24 cellular contexts compared by ENCODE assay signal in the genomic region with DNA sequence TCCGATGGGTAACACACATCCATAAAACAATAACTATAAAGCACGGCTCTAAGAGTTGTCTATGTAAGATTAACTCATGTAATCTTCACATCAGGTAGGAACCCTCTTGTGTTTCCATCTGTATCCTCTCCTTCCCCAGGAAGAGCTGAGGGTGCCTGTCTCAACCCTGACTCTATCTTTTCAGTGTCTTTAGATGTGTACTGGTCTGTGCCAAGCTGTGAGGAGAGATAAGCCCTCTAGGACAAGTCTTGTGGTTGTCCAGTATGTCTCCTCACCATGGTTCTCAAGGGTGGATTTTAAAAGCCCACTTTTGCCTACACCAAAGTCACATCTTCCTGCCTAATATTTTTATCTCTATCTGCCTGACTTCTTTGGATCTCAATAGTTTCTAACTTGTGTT.
"Had no signal": no experiment of that assay in that cellular context is flagged by ENCODE, and none has a peak within 500 bp of the region (broad histone marks: within the 10 kb centered on the region; RNA-seq: fewer than 3 reads in every experiment).

No MANE protein-coding gene starts in this region.

- H3K27ac ChIP-seq: dorsolateral prefrontal cortex, esophagus muscularis mucosa, gastrocnemius medialis, spleen, tibial artery, upper lobe of left lung, vagina had no signal

- H3K4me3 Mint-ChIP-seq: immature natural killer cell; naive B cell; nephron; stimulated activated memory B cell treated with anti-CD40 and anti-IgM and Interleukin-4, amounts not matched to agents 10 μg/mL and 1 μg/mL and 100 μg/mL, for 72 hours; stimulated activated naive CD8-positive, alpha-beta T cell treated with anti-CD3 and anti-CD28 coated beads, Interleukin-15, Interleukin-2, amounts not matched to agents 100 ng/mL and 50 ng/mL, for 24 hours had no signal

- H3K9me3 Mint-ChIP-seq: nephron; stimulated activated naive CD8-positive, alpha-beta T cell treated with anti-CD3 and anti-CD28 coated beads, Interleukin-15, Interleukin-2, amounts not matched to agents 100 ng/mL and 50 ng/mL, for 24 hours had no signal

- H3K4me1 ChIP-seq: esophagus muscularis mucosa, gastrocnemius medialis, spleen, tibial artery, upper lobe of left lung, vagina had no signal

- DNase-seq: cortex of kidney; dorsolateral prefrontal cortex; effector CD8-positive, alpha-beta T cell; gastrocnemius medialis; glutamatergic neuron; immature natural killer cell; left ventricle myocardium superior; mesenchymal stem cell; midbrain; naive B cell; occipital lobe; spleen; stimulated activated CD4-positive, alpha-beta T cell treated with anti-CD3 and anti-CD28 coated beads, Interleukin-15, amount 100 ng/mL, for 24 hours; stimulated activated CD4-positive, alpha-beta T cell treated with anti-CD3 and anti-CD28 coated beads, Interleukin-1b, Interleukin-23, amount 100 ng/mL, for 48 hours; stimulated activated CD4-positive, alpha-beta T cell treated with anti-CD3 and anti-CD28 coated beads, Interleukin-4, amount 100 ng/mL, for 24 hours; tibial artery; upper lobe of left lung had no signal

- H3K27me3 Mint-ChIP-seq: naive B cell; stimulated activated memory B cell treated with anti-CD40 and anti-IgM and Interleukin-4, amounts not matched to agents 10 μg/mL and 1 μg/mL and 100 μg/mL, for 72 hours; stimulated activated naive CD8-positive, alpha-beta T cell treated with anti-CD3 and anti-CD28 coated beads, Interleukin-15, Interleukin-2, amounts not matched to agents 100 ng/mL and 50 ng/mL, for 24 hours had no signal

- H3K9me3 ChIP-seq: esophagus muscularis mucosa, gastrocnemius medialis, spleen, tibial artery, upper lobe of left lung, vagina had no signal

- H3K27me3 ChIP-seq: dorsolateral prefrontal cortex, esophagus muscularis mucosa, gastrocnemius medialis, spleen, tibial artery, upper lobe of left lung, vagina had no signal

- H3K36me3 Mint-ChIP-seq: immature natural killer cell; naive B cell; stimulated activated memory B cell treated with anti-CD40 and anti-IgM and Interleukin-4, amounts not matched to agents 10 μg/mL and 1 μg/mL and 100 μg/mL, for 72 hours had no signal

- H3K4me3 ChIP-seq: dorsolateral prefrontal cortex, esophagus muscularis mucosa, gastrocnemius medialis, lung, spleen, tibial artery, upper lobe of left lung, vagina had no signal

- ATAC-seq: gastrocnemius medialis; left ventricle myocardium superior; sciatic nerve; stimulated activated memory B cell treated with anti-CD40 and anti-IgM and Interleukin-4, amounts not matched to agents 10 μg/mL and 1 μg/mL and 100 μg/mL, for 72 hours had no signal

- H3K4me1 Mint-ChIP-seq: immature natural killer cell; naive B cell; stimulated activated memory B cell treated with anti-CD40 and anti-IgM and Interleukin-4, amounts not matched to agents 10 μg/mL and 1 μg/mL and 100 μg/mL, for 72 hours had no signal

- H3K27ac Mint-ChIP-seq: immature natural killer cell; naive B cell; nephron; stimulated activated memory B cell treated with anti-CD40 and anti-IgM and Interleukin-4, amounts not matched to agents 10 μg/mL and 1 μg/mL and 100 μg/mL, for 72 hours; stimulated activated naive CD8-positive, alpha-beta T cell treated with anti-CD3 and anti-CD28 coated beads, Interleukin-15, Interleukin-2, amounts not matched to agents 100 ng/mL and 50 ng/mL, for 24 hours had no signal

- H3K36me3 ChIP-seq: gastrocnemius medialis, spleen, tibial artery, upper lobe of left lung, vagina had no signal
